Comparison of ENCODE assay signal across 1 cellular context in the genomic region with DNA sequence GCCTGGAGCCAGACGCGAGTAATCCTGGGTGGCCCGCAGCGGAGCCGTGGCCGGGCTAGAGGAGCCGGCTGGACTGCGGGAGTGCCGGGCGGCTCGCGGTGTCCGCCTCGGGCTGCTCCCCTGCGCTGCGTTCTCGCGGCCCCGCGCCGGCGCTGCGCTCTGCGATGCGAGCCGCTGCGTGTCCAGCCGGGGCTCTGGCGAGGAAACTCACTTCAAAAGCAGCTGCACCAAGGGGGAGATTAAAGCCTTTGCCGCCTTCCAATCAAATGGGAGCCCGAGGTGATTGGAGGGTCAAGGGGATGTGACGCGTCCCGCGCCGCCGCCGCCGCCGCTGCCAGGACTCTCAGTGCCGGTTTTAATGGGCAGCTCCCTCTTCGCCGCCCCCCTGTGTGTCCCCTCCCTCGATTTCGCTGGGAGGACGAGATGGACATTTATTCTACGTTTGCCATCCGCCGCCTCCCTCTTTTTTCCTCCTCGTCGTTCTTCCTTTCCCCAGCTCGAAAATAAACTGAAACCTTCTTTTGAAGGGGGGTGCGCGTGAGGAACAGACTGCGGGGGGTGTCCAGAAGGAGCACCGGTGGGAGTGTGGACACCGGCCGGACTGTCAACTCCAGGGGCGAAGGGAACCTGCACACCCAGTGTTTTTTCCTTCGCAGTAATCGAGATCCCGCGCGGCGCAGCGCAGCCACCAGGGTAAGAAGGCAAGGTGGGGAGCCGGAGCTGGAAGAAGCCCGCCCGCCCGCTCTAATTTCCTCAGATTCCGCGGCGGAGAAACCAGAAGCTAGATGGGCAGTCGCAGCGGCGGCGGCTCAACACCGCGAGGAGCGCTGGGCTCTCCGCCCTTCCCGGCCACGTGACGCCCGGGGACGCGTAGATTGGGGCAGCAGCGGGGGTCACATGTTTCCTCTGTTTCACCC.
A peak's percentile ranks its signal among the peaks of the same experiment; 100 is the strongest.
TF ChIP-seq lines count a peak whose summit lies in the region.

A gene with protein sequence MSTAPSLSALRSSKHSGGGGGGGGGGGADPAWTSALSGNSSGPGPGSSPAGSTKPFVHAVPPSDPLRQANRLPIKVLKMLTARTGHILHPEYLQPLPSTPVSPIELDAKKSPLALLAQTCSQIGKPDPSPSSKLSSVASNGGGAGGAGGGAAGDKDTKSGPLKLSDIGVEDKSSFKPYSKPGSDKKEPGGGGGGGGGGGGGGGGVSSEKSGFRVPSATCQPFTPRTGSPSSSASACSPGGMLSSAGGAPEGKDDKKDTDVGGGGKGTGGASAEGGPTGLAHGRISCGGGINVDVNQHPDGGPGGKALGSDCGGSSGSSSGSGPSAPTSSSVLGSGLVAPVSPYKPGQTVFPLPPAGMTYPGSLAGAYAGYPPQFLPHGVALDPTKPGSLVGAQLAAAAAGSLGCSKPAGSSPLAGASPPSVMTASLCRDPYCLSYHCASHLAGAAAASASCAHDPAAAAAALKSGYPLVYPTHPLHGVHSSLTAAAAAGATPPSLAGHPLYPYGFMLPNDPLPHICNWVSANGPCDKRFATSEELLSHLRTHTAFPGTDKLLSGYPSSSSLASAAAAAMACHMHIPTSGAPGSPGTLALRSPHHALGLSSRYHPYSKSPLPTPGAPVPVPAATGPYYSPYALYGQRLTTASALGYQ (minus strand): TSS at position 196 of the 917 bp plus-strand sequence. CDS start 345 bp downstream, outside the sequence.

TF ChIP-seq in HepG2, 621 proteins besides CTCF, POLR2A, EP300 and RAD21 (continued from another document and continues in another):
- TF ChIP-seq, protein P1, sequence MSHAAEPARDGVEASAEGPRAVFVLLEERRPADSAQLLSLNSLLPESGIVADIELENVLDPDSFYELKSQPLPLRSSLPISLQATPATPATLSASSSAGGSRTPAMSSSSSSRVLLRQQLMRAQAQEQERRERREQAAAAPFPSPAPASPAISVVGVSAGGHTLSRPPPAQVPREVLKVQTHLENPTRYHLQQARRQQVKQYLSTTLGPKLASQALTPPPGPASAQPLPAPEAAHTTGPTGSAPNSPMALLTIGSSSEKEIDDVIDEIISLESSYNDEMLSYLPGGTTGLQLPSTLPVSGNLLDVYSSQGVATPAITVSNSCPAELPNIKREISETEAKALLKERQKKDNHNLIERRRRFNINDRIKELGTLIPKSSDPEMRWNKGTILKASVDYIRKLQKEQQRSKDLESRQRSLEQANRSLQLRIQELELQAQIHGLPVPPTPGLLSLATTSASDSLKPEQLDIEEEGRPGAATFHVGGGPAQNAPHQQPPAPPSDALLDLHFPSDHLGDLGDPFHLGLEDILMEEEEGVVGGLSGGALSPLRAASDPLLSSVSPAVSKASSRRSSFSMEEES (CRISPR knock-in tag; IDR thresholded peaks at IDR 0.05) = peak; percentile 78
- TF ChIP-seq ZNF225 (CRISPR knock-in tag; IDR thresholded peaks at IDR 0.05) (no peak), SIN3A (IDR thresholded peaks at IDR 0.05; ENCODE audit: borderline replicate concordance, low read depth, low read length) (peak; percentile 48; the same call in 1 of the 2 replicates), PHF21A (CRISPR knock-in tag; IDR thresholded peaks at IDR 0.05) (peak; percentile 83), NAIF1 (CRISPR knock-in tag; IDR thresholded peaks at IDR 0.05; ENCODE audit: borderline replicate concordance) (peak; percentile 24; the same call in 1 of the 2 replicates), ZSCAN12 (CRISPR knock-in tag; IDR thresholded peaks at IDR 0.05) (0 out of 2 replicates have a peak, but pooled peaks have one; percentile 31), HNRNPH1 (optimal IDR thresholded peaks at IDR 0.05; ENCODE audit: low read depth, low read length) (peak; percentile 51), ZNF788 (CRISPR knock-in tag; IDR thresholded peaks at IDR 0.05; ENCODE audit: borderline replicate concordance) (peak; percentile 24; the same call in 1 of the 2 replicates), HNRNPLL (IDR thresholded peaks at IDR 0.05; ENCODE audit: low read depth, low read length, poor library complexity, severe bottlenecking) (peak; percentile 65), HIVEP1 (CRISPR knock-in tag; IDR thresholded peaks at IDR 0.05) (peak; percentile 61; the same call in 1 of the 2 replicates), ZNF607 (CRISPR knock-in tag; IDR thresholded peaks at IDR 0.05; ENCODE audit: borderline replicate concordance) (0 out of 2 replicates have a peak, but pooled peaks have one; percentile 34), ZNF674 (CRISPR knock-in tag; IDR thresholded peaks at IDR 0.05; ENCODE audit: low read depth) (no peak), BRD4 (CRISPR knock-in tag; IDR thresholded peaks at IDR 0.05) (peak; percentile 22; the same call in 1 of the 2 replicates), ZBTB7B (CRISPR knock-in tag; IDR thresholded peaks at IDR 0.05) (no peak; the same call in 1 of the 2 replicates), GLI4 (CRISPR knock-in tag; IDR thresholded peaks at IDR 0.05; ENCODE audit: borderline replicate concordance) (peak; percentile 39; the same call in 1 of the 2 replicates), ZNF615 (CRISPR knock-in tag; IDR thresholded peaks at IDR 0.05; ENCODE audit: borderline replicate concordance) (no peak), YY1 (IDR thresholded peaks at IDR 0.05; ENCODE audit: insufficient read depth, insufficient replicate concordance, low read depth, low read length) (peak; percentile 65), ZSCAN25 (CRISPR knock-in tag; IDR thresholded peaks at IDR 0.05) (peak; percentile 78)
- TF ChIP-seq, protein P2, sequence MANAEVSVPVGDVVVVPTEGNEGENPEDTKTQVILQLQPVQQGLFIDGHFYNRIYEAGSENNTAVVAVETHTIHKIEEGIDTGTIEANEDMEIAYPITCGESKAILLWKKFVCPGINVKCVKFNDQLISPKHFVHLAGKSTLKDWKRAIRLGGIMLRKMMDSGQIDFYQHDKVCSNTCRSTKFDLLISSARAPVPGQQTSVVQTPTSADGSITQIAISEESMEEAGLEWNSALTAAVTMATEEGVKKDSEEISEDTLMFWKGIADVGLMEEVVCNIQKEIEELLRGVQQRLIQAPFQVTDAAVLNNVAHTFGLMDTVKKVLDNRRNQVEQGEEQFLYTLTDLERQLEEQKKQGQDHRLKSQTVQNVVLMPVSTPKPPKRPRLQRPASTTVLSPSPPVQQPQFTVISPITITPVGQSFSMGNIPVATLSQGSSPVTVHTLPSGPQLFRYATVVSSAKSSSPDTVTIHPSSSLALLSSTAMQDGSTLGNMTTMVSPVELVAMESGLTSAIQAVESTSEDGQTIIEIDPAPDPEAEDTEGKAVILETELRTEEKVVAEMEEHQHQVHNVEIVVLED (CRISPR knock-in tag; IDR thresholded peaks at IDR 0.05; ENCODE audit: borderline replicate concordance) = peak; percentile 65
- TF ChIP-seq, protein P3, sequence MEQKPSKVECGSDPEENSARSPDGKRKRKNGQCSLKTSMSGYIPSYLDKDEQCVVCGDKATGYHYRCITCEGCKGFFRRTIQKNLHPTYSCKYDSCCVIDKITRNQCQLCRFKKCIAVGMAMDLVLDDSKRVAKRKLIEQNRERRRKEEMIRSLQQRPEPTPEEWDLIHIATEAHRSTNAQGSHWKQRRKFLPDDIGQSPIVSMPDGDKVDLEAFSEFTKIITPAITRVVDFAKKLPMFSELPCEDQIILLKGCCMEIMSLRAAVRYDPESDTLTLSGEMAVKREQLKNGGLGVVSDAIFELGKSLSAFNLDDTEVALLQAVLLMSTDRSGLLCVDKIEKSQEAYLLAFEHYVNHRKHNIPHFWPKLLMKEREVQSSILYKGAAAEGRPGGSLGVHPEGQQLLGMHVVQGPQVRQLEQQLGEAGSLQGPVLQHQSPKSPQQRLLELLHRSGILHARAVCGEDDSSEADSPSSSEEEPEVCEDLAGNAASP (CRISPR knock-in tag; IDR thresholded peaks at IDR 0.05; ENCODE audit: borderline replicate concordance) = peak; percentile 51; the same call in 1 of the 2 replicates
- TF ChIP-seq, protein P4, sequence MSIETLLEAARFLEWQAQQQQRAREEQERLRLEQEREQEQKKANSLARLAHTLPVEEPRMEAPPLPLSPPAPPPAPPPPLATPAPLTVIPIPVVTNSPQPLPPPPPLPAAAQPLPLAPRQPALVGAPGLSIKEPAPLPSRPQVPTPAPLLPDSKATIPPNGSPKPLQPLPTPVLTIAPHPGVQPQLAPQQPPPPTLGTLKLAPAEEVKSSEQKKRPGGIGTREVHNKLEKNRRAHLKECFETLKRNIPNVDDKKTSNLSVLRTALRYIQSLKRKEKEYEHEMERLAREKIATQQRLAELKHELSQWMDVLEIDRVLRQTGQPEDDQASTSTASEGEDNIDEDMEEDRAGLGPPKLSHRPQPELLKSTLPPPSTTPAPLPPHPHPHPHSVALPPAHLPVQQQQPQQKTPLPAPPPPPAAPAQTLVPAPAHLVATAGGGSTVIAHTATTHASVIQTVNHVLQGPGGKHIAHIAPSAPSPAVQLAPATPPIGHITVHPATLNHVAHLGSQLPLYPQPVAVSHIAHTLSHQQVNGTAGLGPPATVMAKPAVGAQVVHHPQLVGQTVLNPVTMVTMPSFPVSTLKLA (IDR thresholded peaks at IDR 0.05) = peak; percentile 65
- TF ChIP-seq, protein P5, sequence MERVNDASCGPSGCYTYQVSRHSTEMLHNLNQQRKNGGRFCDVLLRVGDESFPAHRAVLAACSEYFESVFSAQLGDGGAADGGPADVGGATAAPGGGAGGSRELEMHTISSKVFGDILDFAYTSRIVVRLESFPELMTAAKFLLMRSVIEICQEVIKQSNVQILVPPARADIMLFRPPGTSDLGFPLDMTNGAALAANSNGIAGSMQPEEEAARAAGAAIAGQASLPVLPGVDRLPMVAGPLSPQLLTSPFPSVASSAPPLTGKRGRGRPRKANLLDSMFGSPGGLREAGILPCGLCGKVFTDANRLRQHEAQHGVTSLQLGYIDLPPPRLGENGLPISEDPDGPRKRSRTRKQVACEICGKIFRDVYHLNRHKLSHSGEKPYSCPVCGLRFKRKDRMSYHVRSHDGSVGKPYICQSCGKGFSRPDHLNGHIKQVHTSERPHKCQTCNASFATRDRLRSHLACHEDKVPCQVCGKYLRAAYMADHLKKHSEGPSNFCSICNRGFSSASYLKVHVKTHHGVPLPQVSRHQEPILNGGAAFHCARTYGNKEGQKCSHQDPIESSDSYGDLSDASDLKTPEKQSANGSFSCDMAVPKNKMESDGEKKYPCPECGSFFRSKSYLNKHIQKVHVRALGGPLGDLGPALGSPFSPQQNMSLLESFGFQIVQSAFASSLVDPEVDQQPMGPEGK (CRISPR knock-in tag; IDR thresholded peaks at IDR 0.05) = peak; percentile 94
- TF ChIP-seq, protein P6, sequence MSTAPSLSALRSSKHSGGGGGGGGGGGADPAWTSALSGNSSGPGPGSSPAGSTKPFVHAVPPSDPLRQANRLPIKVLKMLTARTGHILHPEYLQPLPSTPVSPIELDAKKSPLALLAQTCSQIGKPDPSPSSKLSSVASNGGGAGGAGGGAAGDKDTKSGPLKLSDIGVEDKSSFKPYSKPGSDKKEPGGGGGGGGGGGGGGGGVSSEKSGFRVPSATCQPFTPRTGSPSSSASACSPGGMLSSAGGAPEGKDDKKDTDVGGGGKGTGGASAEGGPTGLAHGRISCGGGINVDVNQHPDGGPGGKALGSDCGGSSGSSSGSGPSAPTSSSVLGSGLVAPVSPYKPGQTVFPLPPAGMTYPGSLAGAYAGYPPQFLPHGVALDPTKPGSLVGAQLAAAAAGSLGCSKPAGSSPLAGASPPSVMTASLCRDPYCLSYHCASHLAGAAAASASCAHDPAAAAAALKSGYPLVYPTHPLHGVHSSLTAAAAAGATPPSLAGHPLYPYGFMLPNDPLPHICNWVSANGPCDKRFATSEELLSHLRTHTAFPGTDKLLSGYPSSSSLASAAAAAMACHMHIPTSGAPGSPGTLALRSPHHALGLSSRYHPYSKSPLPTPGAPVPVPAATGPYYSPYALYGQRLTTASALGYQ (CRISPR knock-in tag; IDR thresholded peaks at IDR 0.05) = peak; percentile 56
- TF ChIP-seq, protein P7, sequence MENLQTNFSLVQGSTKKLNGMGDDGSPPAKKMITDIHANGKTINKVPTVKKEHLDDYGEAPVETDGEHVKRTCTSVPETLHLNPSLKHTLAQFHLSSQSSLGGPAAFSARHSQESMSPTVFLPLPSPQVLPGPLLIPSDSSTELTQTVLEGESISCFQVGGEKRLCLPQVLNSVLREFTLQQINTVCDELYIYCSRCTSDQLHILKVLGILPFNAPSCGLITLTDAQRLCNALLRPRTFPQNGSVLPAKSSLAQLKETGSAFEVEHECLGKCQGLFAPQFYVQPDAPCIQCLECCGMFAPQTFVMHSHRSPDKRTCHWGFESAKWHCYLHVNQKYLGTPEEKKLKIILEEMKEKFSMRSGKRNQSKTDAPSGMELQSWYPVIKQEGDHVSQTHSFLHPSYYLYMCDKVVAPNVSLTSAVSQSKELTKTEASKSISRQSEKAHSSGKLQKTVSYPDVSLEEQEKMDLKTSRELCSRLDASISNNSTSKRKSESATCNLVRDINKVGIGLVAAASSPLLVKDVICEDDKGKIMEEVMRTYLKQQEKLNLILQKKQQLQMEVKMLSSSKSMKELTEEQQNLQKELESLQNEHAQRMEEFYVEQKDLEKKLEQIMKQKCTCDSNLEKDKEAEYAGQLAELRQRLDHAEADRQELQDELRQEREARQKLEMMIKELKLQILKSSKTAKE (CRISPR knock-in tag; IDR thresholded peaks at IDR 0.05; ENCODE audit: borderline replicate concordance) = 0 out of 2 replicates have a peak, but pooled peaks have one; percentile 3
- TF ChIP-seq, protein P8, sequence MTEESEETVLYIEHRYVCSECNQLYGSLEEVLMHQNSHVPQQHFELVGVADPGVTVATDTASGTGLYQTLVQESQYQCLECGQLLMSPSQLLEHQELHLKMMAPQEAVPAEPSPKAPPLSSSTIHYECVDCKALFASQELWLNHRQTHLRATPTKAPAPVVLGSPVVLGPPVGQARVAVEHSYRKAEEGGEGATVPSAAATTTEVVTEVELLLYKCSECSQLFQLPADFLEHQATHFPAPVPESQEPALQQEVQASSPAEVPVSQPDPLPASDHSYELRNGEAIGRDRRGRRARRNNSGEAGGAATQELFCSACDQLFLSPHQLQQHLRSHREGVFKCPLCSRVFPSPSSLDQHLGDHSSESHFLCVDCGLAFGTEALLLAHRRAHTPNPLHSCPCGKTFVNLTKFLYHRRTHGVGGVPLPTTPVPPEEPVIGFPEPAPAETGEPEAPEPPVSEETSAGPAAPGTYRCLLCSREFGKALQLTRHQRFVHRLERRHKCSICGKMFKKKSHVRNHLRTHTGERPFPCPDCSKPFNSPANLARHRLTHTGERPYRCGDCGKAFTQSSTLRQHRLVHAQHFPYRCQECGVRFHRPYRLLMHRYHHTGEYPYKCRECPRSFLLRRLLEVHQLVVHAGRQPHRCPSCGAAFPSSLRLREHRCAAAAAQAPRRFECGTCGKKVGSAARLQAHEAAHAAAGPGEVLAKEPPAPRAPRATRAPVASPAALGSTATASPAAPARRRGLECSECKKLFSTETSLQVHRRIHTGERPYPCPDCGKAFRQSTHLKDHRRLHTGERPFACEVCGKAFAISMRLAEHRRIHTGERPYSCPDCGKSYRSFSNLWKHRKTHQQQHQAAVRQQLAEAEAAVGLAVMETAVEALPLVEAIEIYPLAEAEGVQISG (CRISPR knock-in tag; IDR thresholded peaks at IDR 0.05) = peak; percentile 56
- TF ChIP-seq, protein P9, sequence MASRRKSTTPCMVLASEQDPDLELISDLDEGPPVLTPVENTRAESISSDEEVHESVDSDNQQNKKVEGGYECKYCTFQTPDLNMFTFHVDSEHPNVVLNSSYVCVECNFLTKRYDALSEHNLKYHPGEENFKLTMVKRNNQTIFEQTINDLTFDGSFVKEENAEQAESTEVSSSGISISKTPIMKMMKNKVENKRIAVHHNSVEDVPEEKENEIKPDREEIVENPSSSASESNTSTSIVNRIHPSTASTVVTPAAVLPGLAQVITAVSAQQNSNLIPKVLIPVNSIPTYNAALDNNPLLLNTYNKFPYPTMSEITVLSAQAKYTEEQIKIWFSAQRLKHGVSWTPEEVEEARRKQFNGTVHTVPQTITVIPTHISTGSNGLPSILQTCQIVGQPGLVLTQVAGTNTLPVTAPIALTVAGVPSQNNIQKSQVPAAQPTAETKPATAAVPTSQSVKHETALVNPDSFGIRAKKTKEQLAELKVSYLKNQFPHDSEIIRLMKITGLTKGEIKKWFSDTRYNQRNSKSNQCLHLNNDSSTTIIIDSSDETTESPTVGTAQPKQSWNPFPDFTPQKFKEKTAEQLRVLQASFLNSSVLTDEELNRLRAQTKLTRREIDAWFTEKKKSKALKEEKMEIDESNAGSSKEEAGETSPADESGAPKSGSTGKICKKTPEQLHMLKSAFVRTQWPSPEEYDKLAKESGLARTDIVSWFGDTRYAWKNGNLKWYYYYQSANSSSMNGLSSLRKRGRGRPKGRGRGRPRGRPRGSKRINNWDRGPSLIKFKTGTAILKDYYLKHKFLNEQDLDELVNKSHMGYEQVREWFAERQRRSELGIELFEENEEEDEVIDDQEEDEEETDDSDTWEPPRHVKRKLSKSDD (CRISPR knock-in tag; IDR thresholded peaks at IDR 0.05; ENCODE audit: low read depth) = no peak
